In genomic region chr3:42052867-42053351, GRCh38 we compare ENCODE assay signal across 10 cellular contexts. TPM values are rescaled to one million over a fixed set of nuclear protein-coding genes. Genes with fewer than 3 reads are reported as not detected.
DNase-seq lines count a peak whose midpoint lies in the region; ATAC-seq and TF ChIP-seq lines count a peak whose summit lies in the region.
"Had no signal": no experiment of that assay in that cellular context is flagged by ENCODE, and none has a peak within 500 bp of the region (broad histone marks: within the 10 kb centered on the region; RNA-seq: fewer than 3 reads in every experiment).

No MANE protein-coding gene starts in this region.

- no peak for TF ChIP-seq POLR2A in vagina (IDR thresholded peaks at IDR 0.05)

- H4K20me1 ChIP-seq in neural progenitor cell (ENCODE audit: low read depth) = peaks cover 45% of the 10 kb centered on the region

- H3K27ac Mint-ChIP-seq in neural progenitor cell = peak overlapping the region; percentile 99
- H3K27ac Mint-ChIP-seq: activated naive CD8-positive, alpha-beta T cell treated with anti-CD3 and anti-CD28 coated beads, Interleukin-2, amount 50 U/mL, for 24 hours had no signal

- TF ChIP-seq CTCF in cardiac muscle cell (IDR thresholded peaks at IDR 0.05; ENCODE audit: low read depth, low read length) (peak; percentile 4), neural progenitor cell (IDR thresholded peaks at IDR 0.05) (no peak), vagina (IDR thresholded peaks at IDR 0.05) (no peak)

- H3K9me3 Mint-ChIP-seq in neural progenitor cell = peaks cover 2% of the 10 kb centered on the region
- H3K9me3 Mint-ChIP-seq: activated naive CD8-positive, alpha-beta T cell treated with anti-CD3 and anti-CD28 coated beads, Interleukin-2, amount 50 U/mL, for 24 hours had no signal

- H3K4me2 ChIP-seq in neural progenitor cell = peak overlapping the region; percentile 78

- H3K36me3 Mint-ChIP-seq in neural progenitor cell = peaks cover 5% of the 10 kb centered on the region

- peaks cover 43% of the 10 kb centered on the region for H3F3A ChIP-seq in neural progenitor cell (ENCODE audit: low read depth)

- no peaks in the 10 kb centered on the region for H3K27me3 Mint-ChIP-seq in neural progenitor cell (ENCODE audit: insufficient read depth, low read depth)
- H3K27me3 Mint-ChIP-seq: activated naive CD8-positive, alpha-beta T cell treated with anti-CD3 and anti-CD28 coated beads, Interleukin-2, amount 50 U/mL, for 24 hours had no signal

- peaks cover 88% of the 10 kb centered on the region for H3K79me2 ChIP-seq in neural progenitor cell (ENCODE audit: low read depth)

- peaks cover 9% of the 10 kb centered on the region for H3K4me1 ChIP-seq in cardiac muscle cell (ENCODE audit: low read depth)
- H3K4me1 ChIP-seq in neural progenitor cell = peaks cover 56% of the 10 kb centered on the region
- peaks cover 32% of the 10 kb centered on the region for H3K4me1 ChIP-seq in vagina

- no peak overlapping the region for H2AFZ ChIP-seq in neural progenitor cell (replicated peaks)

- intact Hi-C loops in vagina (cut with DNase I) = no loop called here

- H3K4me3 ChIP-seq in cardiac muscle cell (no peak overlapping the region), neural progenitor cell (peak overlapping the region; percentile 19), vagina (no peak overlapping the region)

- H3K4me1 Mint-ChIP-seq in neural progenitor cell = peaks cover 67% of the 10 kb centered on the region

- H3K4me3 Mint-ChIP-seq in neural progenitor cell = peak overlapping the region; percentile 68
- H3K4me3 Mint-ChIP-seq: activated naive CD8-positive, alpha-beta T cell treated with anti-CD3 and anti-CD28 coated beads, Interleukin-2, amount 50 U/mL, for 24 hours had no signal

- no peaks in the 10 kb centered on the region for H3K36me3 ChIP-seq in cardiac muscle cell
- no peaks in the 10 kb centered on the region for H3K36me3 ChIP-seq in neural progenitor cell
- no peaks in the 10 kb centered on the region for H3K36me3 ChIP-seq in vagina

- no peaks in the 10 kb centered on the region for H3K9me3 ChIP-seq in cardiac muscle cell (ENCODE audit: low read depth)
- no peaks in the 10 kb centered on the region for H3K9me3 ChIP-seq in neural progenitor cell (ENCODE audit: low read depth)
- H3K9me3 ChIP-seq in vagina = no peaks in the 10 kb centered on the region

- peak; percentile 40 for DNase-seq in NCI-H748 (lab: John Stamatoyannopoulos, UW; ENCODE audit: unreplicated experiment)
- no peak for DNase-seq in NCI-H748 treated with DMSO at 0.1 percent for 48 hours (lab: John Stamatoyannopoulos, UW)
- DNase-seq in cardiac muscle cell (ENCODE audit: low read depth in 1 of 2, low spot score in 1 of 2) = peak in 1 of 2 donors; percentile 50
- peak; percentile 34 for DNase-seq in neural progenitor cell (ENCODE audit: low spot score)
- DNase-seq in vagina (ENCODE audit: extremely low spot score in 2 of 2) = peak in 1 of 2 donors; percentile 83
- no peak for DNase-seq in activated naive CD4-positive, alpha-beta T cell (lab: John Stamatoyannopoulos, UW)
- DNase-seq in NCI-H2107 (lab: John Stamatoyannopoulos, UW) = no peak
- DNase-seq: activated naive CD8-positive, alpha-beta T cell treated with anti-CD3 and anti-CD28 coated beads, Interleukin-2, amount 50 U/mL, for 24 hours; NCI-H1694 had no signal

- no peak overlapping the region for H3K9ac ChIP-seq in neural progenitor cell

- no peaks in the 10 kb centered on the region for H3K27me3 ChIP-seq in cardiac muscle cell
- H3K27me3 ChIP-seq in neural progenitor cell = no peaks in the 10 kb centered on the region
- no peaks in the 10 kb centered on the region for H3K27me3 ChIP-seq in vagina

- ATAC-seq in HG02870 (IDR thresholded peaks at IDR 0.05; ENCODE audit: unreplicated experiment) = no peak
- ATAC-seq: activated naive CD8-positive, alpha-beta T cell treated with anti-CD3 and anti-CD28 coated beads, Interleukin-2, amount 50 U/mL, for 24 hours had no signal

- H3K27ac ChIP-seq in cardiac muscle cell (peak overlapping the region; percentile 60), neural progenitor cell (peak overlapping the region; percentile 75), vagina (peak overlapping the region; percentile 83)

RNA-seq across cellular contexts. Expression of gene TRAK1, which starts 38.2 kb away (rescaled TPM):
- total RNA-seq in cardiac muscle cell (66.4 and 74.5 TPM in 2 replicates), neural progenitor cell (ENCODE audit: low replicate concordance) (32.2 and 41.3 TPM in 2 replicates), vagina (36.8 TPM)
- 28.6 and 37.3 TPM in 2 replicates for polyA plus RNA-seq in cardiac muscle cell

Comparison
In these comparisons a context has a peak if more than half of its experiments do, and no peak if none do; other contexts are left out.
1. DNase-seq: peak in NCI-H748 (single experiment) and neural progenitor cell (single experiment); none in NCI-H748 treated with DMSO at 0.1 percent for 48 hours (single experiment), activated naive CD4-positive, alpha-beta T cell (0 of 4) and NCI-H2107 (single experiment).
2. Peak in every context shown above with its lines, with median percentiles within 50 percentile points of each other: H3K27ac ChIP-seq.